In genomic region chr11:3796796-3797328, GRCh38 we compare ENCODE assay signal across 8 cellular contexts. TPM values are rescaled to one million over a fixed set of nuclear protein-coding genes. Genes with fewer than 3 reads are reported as not detected.
A peak's percentile ranks its signal among the peaks of the same experiment; 100 is the strongest.
DNase-seq lines count a peak whose midpoint lies in the region; ATAC-seq and TF ChIP-seq lines count a peak whose summit lies in the region.

No MANE protein-coding gene starts in this region.

- CTCF ChIA-PET in SK-N-SH (lab: Yijun Ruan, JAX), result interaction anchor here (1.0 to 1.3 kb wide), 2 partner anchors 10 to 12 kb away, joined by 4 to 5 read pairs; partner anchors contain the start of gene PGAP2

- ATAC-seq in GM18909 (IDR thresholded peaks at IDR 0.05; ENCODE audit: poor library complexity, unreplicated experiment), result peak; percentile 41
- peak; percentile 37 for ATAC-seq in HG03135 (IDR thresholded peaks at IDR 0.05; ENCODE audit: unreplicated experiment)

- H4K20me1 ChIP-seq in SK-N-SH (ENCODE audit: insufficient read depth), result peaks cover 36% of the 10 kb centered on the region

- peak overlapping the region; percentile 85 for H3K4me2 ChIP-seq in SK-N-SH
- peak overlapping the region; percentile 86 for H3K4me2 ChIP-seq in parathyroid adenoma (ENCODE audit: low read length)

- H3K9me3 ChIP-seq in SK-N-SH (no peaks in the 10 kb centered on the region), parathyroid adenoma (ENCODE audit: control insufficient read depth, low read length) (no peaks in the 10 kb centered on the region)

- peaks cover 5% of the 10 kb centered on the region for H3F3A ChIP-seq in SK-N-SH (replicated peaks; ENCODE audit: insufficient read depth)

- peak; percentile 22; the same call in 1 of the 2 replicates for TF ChIP-seq CTCF in SK-N-SH (IDR thresholded peaks at IDR 0.05)
- no peak for TF ChIP-seq CTCF in parathyroid adenoma (IDR thresholded peaks at IDR 0.05)

- H3K27me3 ChIP-seq in ACC112 (ENCODE audit: insufficient read depth, low read length) (no peaks in the 10 kb centered on the region), SK-N-SH (ENCODE audit: insufficient read depth) (no peaks in the 10 kb centered on the region), parathyroid adenoma (ENCODE audit: control insufficient read depth, insufficient read depth, low read length) (no peaks in the 10 kb centered on the region)

- H3K36me3 ChIP-seq in ACC112 (ENCODE audit: insufficient read depth, low read length) (no peaks in the 10 kb centered on the region; the same call in 1 of the 2 replicates), SK-N-SH (replicated peaks in 1 of 2; ENCODE audit: control insufficient read depth in 1 of 2, insufficient read depth in 2 of 2, low read length in 1 of 2) (peaks cover 0 to 24% of the 10 kb centered on the region in 2 experiments), parathyroid adenoma (ENCODE audit: control insufficient read depth, insufficient read depth, low read length) (no peaks in the 10 kb centered on the region)

- DNase-seq in SK-N-SH, result no peak
- DNase-seq in fibroblast of peridontal ligament (ENCODE audit: extremely low read depth), result peak; percentile 14
- DNase-seq in T-helper 9 cell, result no peak
- no peak for DNase-seq in middle frontal gyrus (ENCODE audit: extremely low spot score, low spot score)

- peaks cover 13% of the 10 kb centered on the region for H3K4me1 ChIP-seq in ACC112 (ENCODE audit: control insufficient read depth, insufficient read depth, low read length, unreplicated experiment)
- peaks cover 0 to 5% of the 10 kb centered on the region in 2 experiments; a peak in 2 of 4 replicates for H3K4me1 ChIP-seq in SK-N-SH (ENCODE audit: control insufficient read depth in 1 of 2, insufficient read depth in 2 of 2, low read depth in 1 of 2, low read length in 1 of 2)
- peaks cover 3% of the 10 kb centered on the region for H3K4me1 ChIP-seq in parathyroid adenoma

- TF ChIP-seq RAD21 in SK-N-SH (IDR thresholded peaks at IDR 0.05; ENCODE audit: low read length), result no peak

- H3K79me2 ChIP-seq in ACC112 (ENCODE audit: control insufficient read depth, insufficient read depth, low read length, unreplicated experiment) (peaks cover 57% of the 10 kb centered on the region), SK-N-SH (ENCODE audit: insufficient read depth) (peaks cover 63% of the 10 kb centered on the region), parathyroid adenoma (peaks cover 37% of the 10 kb centered on the region)

- H3K4me3 ChIP-seq in ACC112 (ENCODE audit: low read depth, low read length) (peak overlapping the region; percentile 100), SK-N-SH (ENCODE audit: low read depth in 2 of 2, low read length in 1 of 2) (peak overlapping the region; percentile 73 to 81), parathyroid adenoma (ENCODE audit: low read depth, low read length) (peak overlapping the region; percentile 88)

- H2AFZ ChIP-seq in ACC112 (ENCODE audit: low read length, unreplicated experiment) (no peak overlapping the region), SK-N-SH (ENCODE audit: low read depth) (peak overlapping the region; percentile 53), parathyroid adenoma (peak overlapping the region; percentile 76)

- WGBS in SK-N-SH (ENCODE audit: low lambda C conversion rate), result under 1% methylated on average over 11 of the region's 26 CpGs

- peak overlapping the region; percentile 88 for H3K27ac ChIP-seq in ACC112 (ENCODE audit: low read depth, low read length)
- H3K27ac ChIP-seq in SK-N-SH (ENCODE audit: low read depth in 2 of 2, low read length in 1 of 2), result peak overlapping the region; percentile 70 to 88
- peak overlapping the region; percentile 93 for H3K27ac ChIP-seq in parathyroid adenoma

- no peak for TF ChIP-seq EP300 in SK-N-SH (IDR thresholded peaks at IDR 0.05; ENCODE audit: borderline replicate concordance in 1 of 2, low read depth in 1 of 2, low read length in 1 of 2)

- POLR2A ChIA-PET in SK-N-SH (lab: Yijun Ruan, JAX), result no interaction called here

- H3K9ac ChIP-seq in SK-N-SH (peak overlapping the region; percentile 95), parathyroid adenoma (no peak overlapping the region)

- H3K9me2 ChIP-seq in SK-N-SH, result no peaks in the 10 kb centered on the region

TF ChIP-seq in SK-N-SH, 30 proteins besides CTCF, POLR2A, EP300 and RAD21:
- no peak for TF ChIP-seq MAX (IDR thresholded peaks at IDR 0.05; ENCODE audit: low read depth)
- TF ChIP-seq CHD2 (IDR thresholded peaks at IDR 0.05; ENCODE audit: low read length, partially characterized antibody), result no peak
- TF ChIP-seq ZBTB33 (IDR thresholded peaks at IDR 0.05; ENCODE audit: borderline replicate concordance, low read depth), result no peak
- TF ChIP-seq NRF1 (IDR thresholded peaks at IDR 0.05; ENCODE audit: low read depth, low read length), result no peak
- no peak for TF ChIP-seq ELF1 (IDR thresholded peaks at IDR 0.05)
- TF ChIP-seq FOXJ3 (CRISPR knock-in tag; IDR thresholded peaks at IDR 0.05), result no peak
- TF ChIP-seq JUND (IDR thresholded peaks at IDR 0.05), result no peak
- TF ChIP-seq POLR2AphosphoS5 (IDR thresholded peaks at IDR 0.05; ENCODE audit: low read depth, low read length), result no peak
- no peak for TF ChIP-seq RCOR1 (IDR thresholded peaks at IDR 0.05; ENCODE audit: low read length)
- no peak for TF ChIP-seq FOXM1 (IDR thresholded peaks at IDR 0.05; ENCODE audit: low read depth)
- no peak for TF ChIP-seq MEF2A (IDR thresholded peaks at IDR 0.05; ENCODE audit: borderline replicate concordance, low read depth)
- no peak for TF ChIP-seq TAF1 (IDR thresholded peaks at IDR 0.05; ENCODE audit: borderline replicate concordance, low read depth, low read length)
- no peak for TF ChIP-seq GABPA (IDR thresholded peaks at IDR 0.05; ENCODE audit: low read depth)
- no peak for TF ChIP-seq YY1 (IDR thresholded peaks at IDR 0.05; ENCODE audit: low read depth)
- TF ChIP-seq SIN3A (IDR thresholded peaks at IDR 0.05; ENCODE audit: borderline replicate concordance, low read depth, low read length), result no peak
- no peak for TF ChIP-seq USF2 (IDR thresholded peaks at IDR 0.05; ENCODE audit: borderline replicate concordance, low read depth, low read length)
TF ChIP-seq in SK-N-SH: peak in this region for 0.

RNA-seq across cellular contexts. Expression of gene NUP98, which starts 0.5 kb away (rescaled TPM):
- 56.4 and 75.6 TPM in 2 replicates for polyA plus RNA-seq in SK-N-SH (2012; rRNA removed)
- 37.1 and 49.1 TPM in 2 replicates for polyA plus RNA-seq in SK-N-SH (2012; cell fraction: cytosol; rRNA removed)
- polyA plus RNA-seq in SK-N-SH (2012; cell fraction: nucleus; rRNA removed), result 137 and 139 TPM in 2 replicates

RNA-seq across cellular contexts. Expression of gene PGAP2, which starts 11.5 kb away (rescaled TPM):
- 41.3 and 44.1 TPM in 2 replicates for polyA plus RNA-seq in SK-N-SH (2012; rRNA removed)
- polyA plus RNA-seq in SK-N-SH (2012; cell fraction: cytosol; rRNA removed), result 23.0 and 29.7 TPM in 2 replicates
- polyA plus RNA-seq in SK-N-SH (2012; cell fraction: nucleus; rRNA removed), result 112 and 127 TPM in 2 replicates

RNA-seq across cellular contexts. Expression of gene RHOG, which starts 43.9 kb away (rescaled TPM):
- 61.0 and 73.7 TPM in 2 replicates for polyA plus RNA-seq in SK-N-SH (2012; rRNA removed)
- polyA plus RNA-seq in SK-N-SH (2012; cell fraction: cytosol; rRNA removed), result 38.0 and 64.2 TPM in 2 replicates
- polyA plus RNA-seq in SK-N-SH (2012; cell fraction: nucleus; rRNA removed), result 27.9 and 34.4 TPM in 2 replicates

RNA-seq across cellular contexts. Expression of gene STIM1, which starts 58.6 kb away (rescaled TPM):
- 21.8 and 29.5 TPM in 2 replicates for polyA plus RNA-seq in SK-N-SH (2012; rRNA removed)
- 21.3 and 29.7 TPM in 2 replicates for polyA plus RNA-seq in SK-N-SH (2012; cell fraction: cytosol; rRNA removed)
- polyA plus RNA-seq in SK-N-SH (2012; cell fraction: nucleus; rRNA removed), result 32.6 and 41.8 TPM in 2 replicates
